In the genomic region with DNA sequence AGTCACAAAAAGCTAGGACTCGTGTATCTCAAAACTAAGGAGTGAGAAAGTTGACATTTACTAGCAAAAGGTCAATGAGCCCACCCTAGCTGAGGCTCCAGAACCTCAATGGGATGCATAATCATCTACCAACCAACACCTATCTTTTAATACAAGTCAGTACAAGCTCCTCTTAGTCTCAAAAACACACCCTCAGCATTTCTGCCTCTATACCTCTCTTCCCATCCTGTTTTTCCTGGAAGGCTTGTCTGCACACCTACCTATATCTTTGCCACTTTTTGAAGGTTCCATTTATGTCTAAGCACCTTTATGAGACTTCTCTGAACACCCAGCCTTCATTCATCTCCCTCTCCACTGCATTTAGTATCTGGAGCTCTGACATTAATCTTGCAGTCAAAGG, we compare ENCODE assay signal across 23 cellular contexts. TPM values are rescaled to one million over a fixed set of nuclear protein-coding genes. Genes with fewer than 3 reads are reported as not detected.
DNase-seq lines count a peak whose midpoint lies in the region; ATAC-seq and TF ChIP-seq lines count a peak whose summit lies in the region.
"Had no signal": no experiment of that assay in that cellular context is flagged by ENCODE, and none has a peak within 500 bp of the region (broad histone marks: within the 10 kb centered on the region; RNA-seq: fewer than 3 reads in every experiment).

No MANE protein-coding gene starts in this region.

- H3K4me3 ChIP-seq in ascending aorta, result peak overlapping the region in 1 of 2 donors; percentile 29
- peak overlapping the region in 1 of 2 experiments; percentile 31 for H3K4me3 ChIP-seq in mesenchymal stem cell (ENCODE audit: insufficient read depth in 1 of 2, low read depth in 1 of 2, low read length in 2 of 2)
- H3K4me3 ChIP-seq: hepatocyte, ovary, skin epidermis had no signal

- TF ChIP-seq CTCF in Calu3 (IDR thresholded peaks at IDR 0.05; ENCODE audit: unreplicated experiment) (no peak), ascending aorta (IDR thresholded peaks at IDR 0.05) (no peak)

- no peaks in the 10 kb centered on the region for H3K79me1 ChIP-seq in mesenchymal stem cell (replicated peaks; ENCODE audit: low read length, poor library complexity, severe bottlenecking)

- intact Hi-C loops in Calu3 (cut with micrococcal nuclease; ENCODE audit: unreplicated experiment) (no loop called here), ascending aorta (cut with DNase I) (no loop called here)
- intact Hi-C loops in activated naive CD4-positive, alpha-beta T cell treated with anti-CD3 and anti-CD28 coated beads for 36 hours (cut with micrococcal nuclease), result no loop called here

- in situ Hi-C loops in ACHN (cut with HindIII; ENCODE audit: low pct_ligation_motif_present, low pct_unique_long_range_greater_than_20kb, low sequenced_read_pairs), result no loop called here

- peak overlapping the region; percentile 26 for H3K27ac Mint-ChIP-seq in Calu3 (ENCODE audit: unreplicated experiment)
- no peak overlapping the region for H3K27ac Mint-ChIP-seq in activated naive CD4-positive, alpha-beta T cell treated with anti-CD3 and anti-CD28 coated beads for 36 hours
- H3K27ac Mint-ChIP-seq: CD14-positive monocyte; stimulated activated naive CD8-positive, alpha-beta T cell treated with anti-CD3 and anti-CD28 coated beads, Interleukin-15, Interleukin-2, amounts not matched to agents 100 ng/mL and 50 ng/mL, for 24 hours; T-helper 17 cell had no signal

- H2AFZ ChIP-seq in mesenchymal stem cell (ENCODE audit: low read depth, low read length), result no peak overlapping the region
- H2AFZ ChIP-seq: hepatocyte had no signal

- H3K27ac ChIP-seq in ascending aorta, result peak overlapping the region; percentile 59 to 67
- no peak overlapping the region for H3K27ac ChIP-seq in mesenchymal stem cell (ENCODE audit: low read length, poor library complexity, severe bottlenecking)
- no peak overlapping the region for H3K27ac ChIP-seq in substantia nigra (ENCODE audit: low read depth, low read length, poor library complexity, severe bottlenecking)
- H3K27ac ChIP-seq: hepatocyte, lower lobe of right lung, ovary, WERI-Rb-1 had no signal

- H3K4me1 ChIP-seq in ascending aorta (peaks cover 18 to 43% of the 10 kb centered on the region in 2 donors), mesenchymal stem cell (ENCODE audit: control insufficient read depth, insufficient read depth, low read depth, low read length) (peaks cover 4% of the 10 kb centered on the region)

- no peak overlapping the region for H4K91ac ChIP-seq in mesenchymal stem cell (ENCODE audit: low read length)

- no peak overlapping the region for H3K4me2 ChIP-seq in mesenchymal stem cell (ENCODE audit: low read length, poor library complexity, severe bottlenecking)
- H3K4me2 ChIP-seq: hepatocyte had no signal

- no peak overlapping the region for H3K4ac ChIP-seq in mesenchymal stem cell (ENCODE audit: low read depth in 1 of 2, low read length in 2 of 2)

- no peaks in the 10 kb centered on the region for H3K27me3 ChIP-seq in ascending aorta
- no peaks in the 10 kb centered on the region for H3K27me3 ChIP-seq in mesenchymal stem cell (ENCODE audit: control insufficient read depth in 1 of 2, insufficient read depth in 1 of 2, low read length in 2 of 2)
- H3K27me3 ChIP-seq: hepatocyte, ovary had no signal

- DNase-seq in Calu3, result no peak
- no peak for DNase-seq in ascending aorta (ENCODE audit: low spot score in 2 of 2)
- DNase-seq in mesenchymal stem cell, result no peak
- no peak for DNase-seq in substantia nigra (lab: John Stamatoyannopoulos, UW)
- DNase-seq in nucleus accumbens (lab: John Stamatoyannopoulos, UW), result no peak
- no peak for DNase-seq in activated naive CD4-positive, alpha-beta T cell treated with anti-CD3 and anti-CD28 coated beads for 36 hours
- no peak for DNase-seq in ACHN
- DNase-seq: activated CD4-positive, alpha-beta T cell treated with anti-CD3 and anti-CD28 coated beads, Interleukin-2, amount 50 U/mL, for 4 hours; activated gamma-delta T cell; amniotic stem cell; cerebellar nuclear complex; DMS 273 treated with DMSO at 0.1 percent for 48 hours; effector memory CD4-positive, alpha-beta T cell; lower lobe of right lung; NCI-H524; ovary; T-helper 17 cell; WERI-Rb-1 had no signal

- no peak overlapping the region for H4K8ac ChIP-seq in mesenchymal stem cell (ENCODE audit: low read length)

- no peak overlapping the region for H3K18ac ChIP-seq in mesenchymal stem cell (ENCODE audit: low read depth in 1 of 2, low read length in 2 of 2)

- peaks cover 74% of the 10 kb centered on the region for H3K4me1 Mint-ChIP-seq in Calu3 (ENCODE audit: low read depth, unreplicated experiment)
- H3K4me1 Mint-ChIP-seq in activated naive CD4-positive, alpha-beta T cell treated with anti-CD3 and anti-CD28 coated beads for 36 hours (ENCODE audit: low read depth), result no peaks in the 10 kb centered on the region
- H3K4me1 Mint-ChIP-seq: CD14-positive monocyte, T-helper 17 cell had no signal

- no peaks in the 10 kb centered on the region for H3K27me3 Mint-ChIP-seq in Calu3 (ENCODE audit: unreplicated experiment)
- H3K27me3 Mint-ChIP-seq in activated naive CD4-positive, alpha-beta T cell treated with anti-CD3 and anti-CD28 coated beads for 36 hours (ENCODE audit: low read depth), result peaks cover 23% of the 10 kb centered on the region

- no peak overlapping the region for H3K14ac ChIP-seq in mesenchymal stem cell (ENCODE audit: low read length in 2 of 2)

- H2BK120ac ChIP-seq in mesenchymal stem cell (ENCODE audit: low read depth, low read length), result no peak overlapping the region

- H2AK5ac ChIP-seq in mesenchymal stem cell (ENCODE audit: low read length, severe bottlenecking), result no peak overlapping the region

- H3K36me3 Mint-ChIP-seq in Calu3 (ENCODE audit: insufficient read depth, unreplicated experiment), result peaks cover 94% of the 10 kb centered on the region
- H3K36me3 Mint-ChIP-seq in activated naive CD4-positive, alpha-beta T cell treated with anti-CD3 and anti-CD28 coated beads for 36 hours (ENCODE audit: low read depth), result no peaks in the 10 kb centered on the region
- H3K36me3 Mint-ChIP-seq: CD14-positive monocyte had no signal

- 100% methylated on average over 1 of the region's 1 CpG for WGBS in mesenchymal stem cell

- H3K23ac ChIP-seq in mesenchymal stem cell (ENCODE audit: low read length in 2 of 2), result no peak overlapping the region

- no peak overlapping the region for H2BK15ac ChIP-seq in mesenchymal stem cell (ENCODE audit: low read depth, poor library complexity, severe bottlenecking)

- H3K36me3 ChIP-seq in ascending aorta (peaks cover 4 to 6% of the 10 kb centered on the region in 2 donors), mesenchymal stem cell (ENCODE audit: control insufficient read depth in 1 of 2, insufficient read depth in 2 of 2, low read depth in 1 of 2, low read length in 2 of 2) (peaks cover 17 to 84% of the 10 kb centered on the region in 2 experiments)
- H3K36me3 ChIP-seq: ovary, WERI-Rb-1 had no signal

- H3K9ac ChIP-seq in mesenchymal stem cell (ENCODE audit: low read length), result peak overlapping the region; percentile 22

- ATAC-seq in GM21529 (IDR thresholded peaks at IDR 0.05; ENCODE audit: unreplicated experiment), result peak; percentile 8
- ATAC-seq: T-helper 17 cell had no signal

- no peaks in the 10 kb centered on the region for H3K9me3 Mint-ChIP-seq in Calu3 (ENCODE audit: low read depth, unreplicated experiment)
- H3K9me3 Mint-ChIP-seq in activated naive CD4-positive, alpha-beta T cell treated with anti-CD3 and anti-CD28 coated beads for 36 hours, result no peaks in the 10 kb centered on the region
- H3K9me3 Mint-ChIP-seq: stimulated activated naive CD8-positive, alpha-beta T cell treated with anti-CD3 and anti-CD28 coated beads, Interleukin-15, Interleukin-2, amounts not matched to agents 100 ng/mL and 50 ng/mL, for 24 hours had no signal

- H2BK12ac ChIP-seq in mesenchymal stem cell (ENCODE audit: low read length in 2 of 2), result no peak overlapping the region

- H3K4me3 Mint-ChIP-seq in Calu3 (ENCODE audit: low read depth, unreplicated experiment), result peak overlapping the region; percentile 21
- H3K4me3 Mint-ChIP-seq in activated naive CD4-positive, alpha-beta T cell treated with anti-CD3 and anti-CD28 coated beads for 36 hours, result no peak overlapping the region
- H3K4me3 Mint-ChIP-seq: stimulated activated naive CD8-positive, alpha-beta T cell treated with anti-CD3 and anti-CD28 coated beads, Interleukin-15, Interleukin-2, amounts not matched to agents 100 ng/mL and 50 ng/mL, for 24 hours; T-helper 17 cell had no signal

- no peak overlapping the region for H2BK5ac ChIP-seq in mesenchymal stem cell (ENCODE audit: low read depth, low read length, poor library complexity, severe bottlenecking)

- CTCF ChIA-PET in Calu3 (lab: Charles Lee), result interaction anchor here (0.7 to 2.0 kb wide), 4 partner anchors 10 to 75 kb away, joined by 3 to 8 read pairs (median 5); a partner anchor contains a TSS
- CTCF ChIA-PET in activated naive CD4-positive, alpha-beta T cell treated with anti-CD3 and anti-CD28 coated beads for 36 hours (lab: Charles Lee), result no interaction called here

- H3K9me3 ChIP-seq in ascending aorta (no peaks in the 10 kb centered on the region), mesenchymal stem cell (ENCODE audit: control insufficient read depth, low read length) (no peaks in the 10 kb centered on the region)
- H3K9me3 ChIP-seq: lower lobe of right lung, ovary had no signal

- BruUV-seq in Calu3 (replicated peaks; lab: Mats Ljungman, UMichigan), result no TSS peak

RNA-seq across cellular contexts. Expression of a gene that starts 10.0 kb away (rescaled TPM):
- total RNA-seq in Calu3 (2022) (202 and 269 TPM in 2 replicates), ascending aorta (282 TPM)
- polyA plus RNA-seq in mesenchymal stem cell (2013, experiment 1 of 2), result 56.1 TPM
- 57.5 TPM for polyA plus RNA-seq in mesenchymal stem cell (2013, experiment 2 of 2)
- under 1 TPM; 0.19 to 0.42 TPM for total RNA-seq in activated naive CD4-positive, alpha-beta T cell treated with anti-CD3 and anti-CD28 coated beads for 36 hours
- polyA plus RNA-seq: CD14-positive monocyte had no signal

Comparison
In these comparisons a context has a peak if more than half of its experiments do, and no peak if none do; other contexts are left out.
1. H3K27ac ChIP-seq: peak in ascending aorta (2 of 2); none in mesenchymal stem cell (single experiment) and substantia nigra (single experiment).
2. RNA of a gene that starts 10.0 kb away (total RNA-seq): 282 TPM in ascending aorta (single experiment) and 202 to 269 TPM in Calu3; 0.19 to 0.42 TPM in activated naive CD4-positive, alpha-beta T cell treated with anti-CD3 and anti-CD28 coated beads for 36 hours; every median in the first group is over 100 times any median in the second.